9 cellular contexts compared by ENCODE assay signal in genomic region chr1:201019321-201019977, GRCh38. TPM values are rescaled to one million over a fixed set of nuclear protein-coding genes. Genes with fewer than 3 reads are reported as not detected.
DNase-seq lines count a peak whose midpoint lies in the region; ATAC-seq and FAIRE-seq lines count a peak whose summit lies in the region.
"Had no signal": no experiment of that assay in that cellular context is flagged by ENCODE, and none has a peak within 500 bp of the region (broad histone marks: within the 10 kb centered on the region; RNA-seq: fewer than 3 reads in every experiment).

No MANE protein-coding gene starts in this region.

- no peaks in the 10 kb centered on the region for H3K27me3 ChIP-seq in small intestine (ENCODE audit: control insufficient read depth in 2 of 2, insufficient read depth in 2 of 2, low read length in 2 of 2)

- H3K36me3 ChIP-seq in small intestine (ENCODE audit: control insufficient read depth in 2 of 2, insufficient read depth in 2 of 2, low read length in 2 of 2) = no peaks in the 10 kb centered on the region
- H3K36me3 ChIP-seq: cardiac muscle cell had no signal

- DNase-seq in GM18507 (ENCODE audit: extremely low spot score, insufficient read length, low read depth) (peak; percentile 86), NCI-H2196 treated with DMSO at 0.1 percent for 48 hours (lab: John Stamatoyannopoulos, UW; ENCODE audit: unreplicated experiment) (peak; percentile 37), epithelial cell of prostate (ENCODE audit: low read depth, low spot score) (peak; percentile 31), small intestine (peak; percentile 90), NCI-H1092 (lab: John Stamatoyannopoulos, UW) (no peak), iPS-NIHi11 (ENCODE audit: low spot score) (no peak)
- DNase-seq in activated CD8-positive, alpha-beta memory T cell treated with anti-CD3 and anti-CD28 coated beads for 1 hour (ENCODE audit: extremely low read depth in 1 of 2, low read depth in 1 of 2) = peak; percentile 67 to 73

- peaks cover 7 to 38% of the 10 kb centered on the region in 2 donors for H3K4me1 ChIP-seq in small intestine (ENCODE audit: control insufficient read depth in 2 of 2, insufficient read depth in 1 of 2, low read depth in 1 of 2, low read length in 1 of 2)

- no peaks in the 10 kb centered on the region for H3K9me3 ChIP-seq in small intestine (ENCODE audit: control insufficient read depth, low read depth)

- FAIRE-seq in GM18507 (lab: Jason Lieb, UNC) (peak; percentile 93), small intestine (lab: Jason Lieb, UNC) (no peak)

- ATAC-seq in HG02870 (IDR thresholded peaks at IDR 0.05; ENCODE audit: unreplicated experiment) = peak; percentile 54

- WGBS in small intestine, 3 donors = 46 to 49% (median 48%) methylated on average over 5 of the region's 5 CpGs

- H3K27ac ChIP-seq in epithelial cell of prostate (peak overlapping the region; percentile 83), small intestine (ENCODE audit: low read depth in 1 of 2, low read length in 1 of 2) (peak overlapping the region; percentile 72 to 93)
- H3K27ac ChIP-seq: cardiac muscle cell had no signal

- H3K4me3 ChIP-seq in small intestine (ENCODE audit: low read depth in 1 of 2, low read length in 2 of 2) = no peak overlapping the region
- H3K4me3 ChIP-seq: cardiac muscle cell had no signal

RNA-seq across cellular contexts. Expression of gene KIF21B, which starts 4.1 kb away (rescaled TPM):
- 10 to 100 TPM in 1 of 3 donors, 1 to 10 TPM in 1, under 1 TPM in 1; 0.89 to 12.9 (median 2.4) TPM for polyA plus RNA-seq in small intestine

Comparison
In these comparisons a context has a peak if more than half of its experiments do, and no peak if none do; other contexts are left out.
1. DNase-seq: peak in GM18507 (single experiment), NCI-H2196 treated with DMSO at 0.1 percent for 48 hours (single experiment), activated CD8-positive, alpha-beta memory T cell treated with anti-CD3 and anti-CD28 coated beads for 1 hour (2 of 2), epithelial cell of prostate (single experiment) and small intestine (single experiment); none in NCI-H1092 (single experiment) and iPS-NIHi11 (single experiment).